Comparison of ENCODE assay signal across 27 cellular contexts in the genomic region with DNA sequence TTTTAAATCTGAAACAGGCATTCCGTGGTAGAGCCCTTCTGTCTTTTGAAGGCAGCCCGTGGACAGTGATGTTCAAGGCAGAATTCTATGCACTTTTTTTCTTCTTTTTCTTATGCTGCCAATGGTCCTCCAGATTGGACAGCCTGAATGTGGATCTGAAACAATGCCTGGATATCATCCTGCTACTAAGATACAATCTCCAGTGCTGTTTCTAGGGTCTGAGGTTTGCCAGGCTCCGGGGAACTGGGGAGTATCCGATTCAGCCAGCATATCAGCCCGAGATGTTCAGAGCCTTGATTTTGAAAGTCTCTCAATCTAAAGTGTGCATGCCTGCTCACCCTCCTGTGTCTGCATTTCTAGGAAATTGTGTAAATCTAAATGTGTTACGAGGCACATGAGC.
"Had no signal": no experiment of that assay in that cellular context is flagged by ENCODE, and none has a peak within 500 bp of the region (broad histone marks: within the 10 kb centered on the region; RNA-seq: fewer than 3 reads in every experiment).

No MANE protein-coding gene starts in this region.

- H3K27me3 Mint-ChIP-seq: activated CD4-positive, alpha-beta T cell treated with anti-CD3 and anti-CD28 coated beads, Interleukin-2, amount 10 ng/mL, durations not matched to agents 7 days and 5 days; IgD-negative memory B cell had no signal

- H3K27ac Mint-ChIP-seq: activated CD4-positive, alpha-beta memory T cell treated with anti-CD3 and anti-CD28 coated beads for 36 hours; activated CD4-positive, alpha-beta T cell treated with anti-CD3 and anti-CD28 coated beads, Interleukin-2, amount 10 ng/mL, durations not matched to agents 7 days and 5 days; activated naive CD4-positive, alpha-beta T cell treated with anti-CD3 and anti-CD28 coated beads for 36 hours; activated naive CD8-positive, alpha-beta T cell; activated T-helper 17 cell treated with anti-CD3 and anti-CD28 coated beads, Interleukin-2, amount 50 U/mL, for 72 hours; IgD-negative memory B cell had no signal

- H3K36me3 Mint-ChIP-seq: activated CD4-positive, alpha-beta memory T cell treated with anti-CD3 and anti-CD28 coated beads for 36 hours; activated naive CD8-positive, alpha-beta T cell; IgD-negative memory B cell had no signal

- DNase-seq: activated CD4-positive, alpha-beta memory T cell treated with anti-CD3 and anti-CD28 coated beads for 36 hours; activated CD4-positive, alpha-beta T cell treated with anti-CD3 and anti-CD28 coated beads, Interleukin-2, amount 10 ng/mL, durations not matched to agents 7 days and 5 days; activated CD4-positive, CD25-positive, alpha-beta regulatory T cell; activated CD8-positive, alpha-beta memory T cell treated with anti-CD3 and anti-CD28 coated beads for 24 hours; activated gamma-delta T cell; activated naive CD4-positive, alpha-beta T cell treated with anti-CD3 and anti-CD28 coated beads for 36 hours; activated T-cell treated with anti-CD3 and anti-CD28 coated beads for 4 hours; activated T-cell treated with anti-CD3 and anti-CD28 coated beads, Interleukin-2, amount 50 U/mL, for 48 hours; brain microvascular endothelial cell; central memory CD4-positive, alpha-beta T cell; KG1; NCI-H1048; NCI-H1930; NCI-H2171; NCI-H345; NCI-H510A; NCI-H526 treated with DMSO at 0.1 percent for 48 hours; NCI-H82; NK-92 treated with Interleukin-12 subunit alpha and Interleukin-12 subunit beta, amount 100 ng/mL, for 24 hours; Peyer's patch; SHP77 treated with DMSO at 0.1 percent for 48 hours; T-helper 1 cell had no signal

- ATAC-seq: activated T-helper 17 cell treated with anti-CD3 and anti-CD28 coated beads, Interleukin-2, amount 50 U/mL, for 72 hours had no signal

- H3K27me3 ChIP-seq: brain microvascular endothelial cell, Peyer's patch had no signal

- H3K4me1 Mint-ChIP-seq: activated CD4-positive, alpha-beta T cell treated with anti-CD3 and anti-CD28 coated beads, Interleukin-2, amount 10 ng/mL, durations not matched to agents 7 days and 5 days; activated T-helper 17 cell treated with anti-CD3 and anti-CD28 coated beads, Interleukin-2, amount 50 U/mL, for 72 hours; IgD-negative memory B cell had no signal

- H3K27ac ChIP-seq: brain microvascular endothelial cell, Peyer's patch, RWPE1, VCaP had no signal

- H3K36me3 ChIP-seq: brain microvascular endothelial cell, Peyer's patch had no signal

- H3K4me3 Mint-ChIP-seq: activated CD4-positive, alpha-beta memory T cell treated with anti-CD3 and anti-CD28 coated beads for 36 hours; activated CD4-positive, alpha-beta T cell treated with anti-CD3 and anti-CD28 coated beads, Interleukin-2, amount 10 ng/mL, durations not matched to agents 7 days and 5 days; activated naive CD4-positive, alpha-beta T cell treated with anti-CD3 and anti-CD28 coated beads for 36 hours; activated naive CD8-positive, alpha-beta T cell; activated T-helper 17 cell treated with anti-CD3 and anti-CD28 coated beads, Interleukin-2, amount 50 U/mL, for 72 hours; IgD-negative memory B cell had no signal

- H3K9me3 ChIP-seq: Peyer's patch had no signal

- H3K4me1 ChIP-seq: Peyer's patch had no signal

- H3K9me3 Mint-ChIP-seq: activated CD4-positive, alpha-beta memory T cell treated with anti-CD3 and anti-CD28 coated beads for 36 hours; activated CD4-positive, alpha-beta T cell treated with anti-CD3 and anti-CD28 coated beads, Interleukin-2, amount 10 ng/mL, durations not matched to agents 7 days and 5 days; activated naive CD4-positive, alpha-beta T cell treated with anti-CD3 and anti-CD28 coated beads for 36 hours; activated T-helper 17 cell treated with anti-CD3 and anti-CD28 coated beads, Interleukin-2, amount 50 U/mL, for 72 hours had no signal

- H3K4me3 ChIP-seq: Peyer's patch had no signal
